Comparison of ENCODE assay signal across 8 cellular contexts in genomic region chr11:125941606-125942275, GRCh38. TPM values are rescaled to one million over a fixed set of nuclear protein-coding genes. Genes with fewer than 3 reads are reported as not detected.
A peak's percentile ranks its signal among the peaks of the same experiment; 100 is the strongest.
DNase-seq lines count a peak whose midpoint lies in the region; ATAC-seq and TF ChIP-seq lines count a peak whose summit lies in the region.

No MANE protein-coding gene starts in this region.

- no peak overlapping the region for H3K4me2 ChIP-seq in hepatocyte

- H3K79me2 ChIP-seq in hepatocyte, result no peaks in the 10 kb centered on the region

- peak overlapping the region; percentile 10 for H3K27ac Mint-ChIP-seq in activated naive CD8-positive, alpha-beta T cell treated with anti-CD3 and anti-CD28 coated beads, Interleukin-2, amount 10 ng/mL, durations not matched to agents 7 days and 5 days

- H3K9me3 Mint-ChIP-seq in activated naive CD8-positive, alpha-beta T cell treated with anti-CD3 and anti-CD28 coated beads, Interleukin-2, amount 10 ng/mL, durations not matched to agents 7 days and 5 days, result no peaks in the 10 kb centered on the region

- no peaks in the 10 kb centered on the region for H3K36me3 Mint-ChIP-seq in activated naive CD8-positive, alpha-beta T cell treated with anti-CD3 and anti-CD28 coated beads, Interleukin-2, amount 10 ng/mL, durations not matched to agents 7 days and 5 days

- ATAC-seq in activated naive CD8-positive, alpha-beta T cell treated with anti-CD3 and anti-CD28 coated beads, Interleukin-2, amount 10 ng/mL, durations not matched to agents 7 days and 5 days (ENCODE audit: low read depth), result peak; percentile 68
- no peak for ATAC-seq in GM18517 (IDR thresholded peaks at IDR 0.05; ENCODE audit: unreplicated experiment)

- no peak overlapping the region for H3K4me3 Mint-ChIP-seq in activated naive CD8-positive, alpha-beta T cell treated with anti-CD3 and anti-CD28 coated beads, Interleukin-2, amount 10 ng/mL, durations not matched to agents 7 days and 5 days

- H3K4me1 Mint-ChIP-seq in activated naive CD8-positive, alpha-beta T cell treated with anti-CD3 and anti-CD28 coated beads, Interleukin-2, amount 10 ng/mL, durations not matched to agents 7 days and 5 days, result peaks cover 13% of the 10 kb centered on the region

- no peaks in the 10 kb centered on the region for H3K9me3 ChIP-seq in hepatocyte (ENCODE audit: low read depth)

- TF ChIP-seq CTCF in GM06990 (IDR thresholded peaks at IDR 0.05; ENCODE audit: insufficient read depth, low read length, poor library complexity, severe bottlenecking) (peak; percentile 90), RWPE1 (conservative IDR thresholded peaks at IDR 0.05; ENCODE audit: low read depth) (peak; percentile 42), hepatocyte (IDR thresholded peaks at IDR 0.05; ENCODE audit: poor library complexity) (peak; percentile 66)

- H3K9me2 ChIP-seq in hepatocyte (replicated peaks; ENCODE audit: insufficient read depth), result no peaks in the 10 kb centered on the region

- no peaks in the 10 kb centered on the region for H3K4me1 ChIP-seq in hepatocyte (ENCODE audit: insufficient read depth)

- no peaks in the 10 kb centered on the region for H4K20me1 ChIP-seq in hepatocyte (ENCODE audit: insufficient read depth, poor library complexity, severe bottlenecking)

- 44% methylated on average over 15 of the region's 15 CpGs for WGBS in hepatocyte (ENCODE audit: low lambda C conversion rate, missing lambda C conversion rate)

- H3K27me3 Mint-ChIP-seq in activated naive CD8-positive, alpha-beta T cell treated with anti-CD3 and anti-CD28 coated beads, Interleukin-2, amount 10 ng/mL, durations not matched to agents 7 days and 5 days, result peaks cover 1% of the 10 kb centered on the region

- H3K36me3 ChIP-seq in GM06990 (ENCODE audit: control insufficient read depth, insufficient read depth, low read length) (no peaks in the 10 kb centered on the region), hepatocyte (replicated peaks; ENCODE audit: insufficient read depth, low read depth) (no peaks in the 10 kb centered on the region)

- H3K27me3 ChIP-seq in GM06990 (replicated peaks; ENCODE audit: control insufficient read depth, insufficient read depth, low read length), result no peaks in the 10 kb centered on the region; the same call in 1 of the 2 replicates
- no peaks in the 10 kb centered on the region for H3K27me3 ChIP-seq in hepatocyte

- H3K4me3 ChIP-seq in GM06990 (replicated peaks; ENCODE audit: low read depth, low read length), result no peak overlapping the region
- no peak overlapping the region for H3K4me3 ChIP-seq in hepatocyte

- no peak for DNase-seq in GM06990 (ENCODE audit: extremely low read depth, insufficient read length)
- peak; percentile 18 for DNase-seq in KBM-7
- peak; percentile 50 for DNase-seq in RWPE1 (ENCODE audit: low spot score)
- DNase-seq in activated naive CD8-positive, alpha-beta T cell treated with anti-CD3 and anti-CD28 coated beads, Interleukin-2, amount 10 ng/mL, durations not matched to agents 7 days and 5 days, result peak; percentile 60
- peak; percentile 76 for DNase-seq in hepatocyte (ENCODE audit: low spot score)
- peak; percentile 28 to 42 (median 33) for DNase-seq in stimulated activated CD4-positive, alpha-beta T cell treated with anti-CD3 and anti-CD28 coated beads, Interleukin-12 subunit alpha, Interleukin-12 subunit beta, amount 100 ng/mL, for 48 hours (ENCODE audit: low read depth in 2 of 3, low spot score in 1 of 3)
- no peak for DNase-seq in MV-4-11 (lab: John Stamatoyannopoulos, UW)

- POLR2A ChIA-PET in RWPE1 (lab: Yijun Ruan, JAX; ENCODE audit: low non-redundant PET), result no interaction called here
- POLR2A ChIA-PET in activated naive CD8-positive, alpha-beta T cell treated with anti-CD3 and anti-CD28 coated beads, Interleukin-2, amount 10 ng/mL, durations not matched to agents 7 days and 5 days (lab: Charles Lee), result no interaction called here

- no peak overlapping the region for H2AFZ ChIP-seq in hepatocyte

- in situ Hi-C loops in KBM-7 (cut with MboI; ENCODE audit: low pct_unique_long_range_greater_than_20kb, low sequenced_read_pairs), result no loop called here

- CTCF ChIA-PET in RWPE1 (lab: Yijun Ruan, JAX), result interaction anchor here (0.6 to 3.3 kb wide), 8 partner anchors 10 to 479 kb away, joined by 3 to 10 read pairs (median 3); no protein-coding TSS in a partner anchor

- no peak overlapping the region for H3K27ac ChIP-seq in RWPE1
- H3K27ac ChIP-seq in hepatocyte, result no peak overlapping the region

RNA-seq across cellular contexts. Expression of gene VSIG10L2, which starts 4.1 kb away (rescaled TPM):
- total RNA-seq in activated naive CD8-positive, alpha-beta T cell treated with anti-CD3 and anti-CD28 coated beads, Interleukin-2, amount 10 ng/mL, durations not matched to agents 7 days and 5 days, result not detected
- total RNA-seq in hepatocyte, result not detected in 2 replicates
- polyA plus RNA-seq in hepatocyte, result 0.04 TPM in 1 of 2 replicates, not detected in the other

RNA-seq across cellular contexts. Expression of gene DDX25, which starts 37.4 kb away (rescaled TPM):
- not detected for total RNA-seq in activated naive CD8-positive, alpha-beta T cell treated with anti-CD3 and anti-CD28 coated beads, Interleukin-2, amount 10 ng/mL, durations not matched to agents 7 days and 5 days
- total RNA-seq in hepatocyte, result 0.48 and 0.80 TPM in 2 replicates
- polyA plus RNA-seq in hepatocyte, result 0.87 TPM in 1 of 2 replicates, not detected in the other

RNA-seq across cellular contexts. Expression of gene PUS3, which starts 38.7 kb away (rescaled TPM):
- 10 to 100 TPM; 10.1 to 10.9 TPM for total RNA-seq in activated naive CD8-positive, alpha-beta T cell treated with anti-CD3 and anti-CD28 coated beads, Interleukin-2, amount 10 ng/mL, durations not matched to agents 7 days and 5 days
- total RNA-seq in hepatocyte, result 14.1 and 17.5 TPM in 2 replicates
- polyA plus RNA-seq in hepatocyte, result 7.3 and 11.3 TPM in 2 replicates

RNA-seq across cellular contexts. Expression of gene HYLS1, which starts 54.3 kb away (rescaled TPM):
- total RNA-seq in activated naive CD8-positive, alpha-beta T cell treated with anti-CD3 and anti-CD28 coated beads, Interleukin-2, amount 10 ng/mL, durations not matched to agents 7 days and 5 days, result 10 to 100 TPM in 1 of 2 experiments, 1 to 10 TPM in 1; 9.6 to 10.4 TPM
- total RNA-seq in hepatocyte, result 4.1 and 5.7 TPM in 2 replicates
- polyA plus RNA-seq in hepatocyte, result 4.3 and 5.4 TPM in 2 replicates

Comparison
In these comparisons a context has a peak if more than half of its experiments do, and no peak if none do; other contexts are left out.
1. DNase-seq: peak in KBM-7 (single experiment), RWPE1 (single experiment), activated naive CD8-positive, alpha-beta T cell treated with anti-CD3 and anti-CD28 coated beads, Interleukin-2, amount 10 ng/mL, durations not matched to agents 7 days and 5 days (single experiment), hepatocyte (single experiment) and stimulated activated CD4-positive, alpha-beta T cell treated with anti-CD3 and anti-CD28 coated beads, Interleukin-12 subunit alpha, Interleukin-12 subunit beta, amount 100 ng/mL, for 48 hours (3 of 3); none in GM06990 (single experiment) and MV-4-11 (single experiment).
2. Peak in every context shown above with its lines, with median percentiles within 50 percentile points of each other: CTCF ChIP-seq.